Comparison of ENCODE assay signal across 8 cellular contexts in genomic region chr7:131302876-131303707, GRCh38. TPM values are rescaled to one million over a fixed set of nuclear protein-coding genes. Genes with fewer than 3 reads are reported as not detected.
DNase-seq lines count a peak whose midpoint lies in the region; ATAC-seq and TF ChIP-seq lines count a peak whose summit lies in the region.

No MANE protein-coding gene starts in this region.

- H3K9me3 ChIP-seq in Caco-2 (peaks cover 21% of the 10 kb centered on the region), hepatocyte (ENCODE audit: low read depth) (no peaks in the 10 kb centered on the region), thyroid gland (no peaks in the 10 kb centered on the region)

- 73% methylated on average over 8 of the region's 8 CpGs for WGBS in hepatocyte (ENCODE audit: low lambda C conversion rate, missing lambda C conversion rate)
- 76% methylated on average over 8 of the region's 8 CpGs for WGBS in thyroid gland, 2 donors

- H3K27me3 ChIP-seq in Caco-2 (replicated peaks; ENCODE audit: control insufficient read depth, insufficient read depth, low read length) = no peaks in the 10 kb centered on the region
- no peaks in the 10 kb centered on the region for H3K27me3 ChIP-seq in hepatocyte
- no peaks in the 10 kb centered on the region for H3K27me3 ChIP-seq in thyroid gland

- TF ChIP-seq CTCF in Caco-2 (IDR thresholded peaks at IDR 0.05; ENCODE audit: insufficient read depth in 1 of 2, low read depth in 1 of 2, low read length in 1 of 2, severe bottlenecking in 1 of 2, unreplicated experiment in 1 of 2) (peak; percentile 46 to 58), LNCAP (IDR thresholded peaks at IDR 0.05) (peak; percentile 70), hepatocyte (IDR thresholded peaks at IDR 0.05; ENCODE audit: poor library complexity) (peak; percentile 50), thyroid gland (IDR thresholded peaks at IDR 0.05) (peak in 4 of 6 experiments; percentile 48 to 65 (median 62))

- BruUV-seq in Caco-2 (replicated peaks; lab: Mats Ljungman, UMichigan) = no TSS peak

- no peak overlapping the region for H3K27ac Mint-ChIP-seq in Caco-2 (ENCODE audit: unreplicated experiment)

- TF ChIP-seq POLR2A in thyroid gland (IDR thresholded peaks at IDR 0.05) = peak in 1 of 2 donors; percentile 16

- POLR2A ChIA-PET in Caco-2 (lab: Charles Lee) = no interaction called here

- no peaks in the 10 kb centered on the region for H3K36me3 Mint-ChIP-seq in Caco-2 (ENCODE audit: insufficient read depth, unreplicated experiment)

- H3K36me3 ChIP-seq in Caco-2 (ENCODE audit: control insufficient read depth, insufficient read depth, low read length) = no peaks in the 10 kb centered on the region
- H3K36me3 ChIP-seq in hepatocyte (replicated peaks; ENCODE audit: insufficient read depth, low read depth) = no peaks in the 10 kb centered on the region
- no peaks in the 10 kb centered on the region for H3K36me3 ChIP-seq in thyroid gland

- CTCF ChIA-PET in Caco-2 (lab: Charles Lee) = interaction anchor here (0.6 to 1.3 kb wide), 7 partner anchors 21 to 250 kb away, joined by 3 to 8 read pairs (median 3); no protein-coding TSS in a partner anchor

- H3K9me3 Mint-ChIP-seq in Caco-2 (ENCODE audit: unreplicated experiment) = peaks cover 18% of the 10 kb centered on the region

- no peaks in the 10 kb centered on the region for H3K4me1 ChIP-seq in Caco-2
- no peaks in the 10 kb centered on the region for H3K4me1 ChIP-seq in hepatocyte (ENCODE audit: insufficient read depth)
- peaks cover 13 to 20% of the 10 kb centered on the region in 2 donors for H3K4me1 ChIP-seq in thyroid gland

- intact Hi-C loops in Caco-2 (cut with micrococcal nuclease; ENCODE audit: unreplicated experiment) = loop anchor here (1.0 kb wide), 1 partner anchor 234 kb away; no protein-coding TSS in a partner anchor
- intact Hi-C loops in thyroid gland (cut with DNase I) = no loop called here

- H4K20me1 ChIP-seq in hepatocyte (ENCODE audit: insufficient read depth, poor library complexity, severe bottlenecking) = no peaks in the 10 kb centered on the region

- peaks cover 10% of the 10 kb centered on the region for H3K4me1 Mint-ChIP-seq in Caco-2 (ENCODE audit: low read depth, unreplicated experiment)

- no peak for ATAC-seq in HG02642 (IDR thresholded peaks at IDR 0.05; ENCODE audit: poor library complexity, unreplicated experiment)

- H3K79me2 ChIP-seq in hepatocyte = no peaks in the 10 kb centered on the region

- no peak overlapping the region for H3K4me2 ChIP-seq in hepatocyte

- H3K27me3 Mint-ChIP-seq in Caco-2 (ENCODE audit: insufficient read depth, unreplicated experiment) = no peaks in the 10 kb centered on the region

- DNase-seq in Caco-2 (peak; percentile 47 to 51), hepatocyte (ENCODE audit: low spot score) (peak; percentile 43), thyroid gland (peak; percentile 58 to 66), EL (no peak), NCI-H2171 treated with DMSO at 0.1 percent for 48 hours (lab: John Stamatoyannopoulos, UW) (no peak)
- DNase-seq in activated T-helper 9 cell treated with anti-CD3 and anti-CD28 coated beads, Interleukin-2, amount 50 U/mL, for 16 hours (ENCODE audit: low read depth) = peak; percentile 3

- H3K4me3 Mint-ChIP-seq in Caco-2 (ENCODE audit: unreplicated experiment) = no peak overlapping the region

- H2AFZ ChIP-seq in hepatocyte = no peak overlapping the region

- H3K4me3 ChIP-seq in Caco-2 (ENCODE audit: low read depth, low read length) (no peak overlapping the region), hepatocyte (no peak overlapping the region), thyroid gland (replicated peaks in 1 of 3) (no peak overlapping the region)

- H3K27ac ChIP-seq in hepatocyte (no peak overlapping the region), thyroid gland (peak overlapping the region; percentile 53 to 79 (median 76))

- no peaks in the 10 kb centered on the region for H3K9me2 ChIP-seq in hepatocyte (replicated peaks; ENCODE audit: insufficient read depth)

RNA-seq across cellular contexts. Expression of gene MKLN1, which starts 24.6 kb away (rescaled TPM):
- total RNA-seq in Caco-2 (2022) = 55.6 and 56.1 TPM in 2 replicates
- 59.3 and 70.5 TPM in 2 replicates for total RNA-seq in hepatocyte
- polyA plus RNA-seq in hepatocyte = 33.8 and 39.8 TPM in 2 replicates
- 100 to 1,000 TPM in 2 of 4 donors, 10 to 100 TPM in 2; 93.1 to 175 (median 102) TPM for total RNA-seq in thyroid gland

Comparison
In these comparisons a context has a peak if more than half of its experiments do, and no peak if none do; other contexts are left out.
1. DNase-seq: peak in Caco-2 (2 of 2), activated T-helper 9 cell treated with anti-CD3 and anti-CD28 coated beads, Interleukin-2, amount 50 U/mL, for 16 hours (single experiment), hepatocyte (single experiment) and thyroid gland (2 of 2); none in EL (single experiment) and NCI-H2171 treated with DMSO at 0.1 percent for 48 hours (single experiment).
2. Peak in every context shown above with its lines, with median percentiles within 50 percentile points of each other: CTCF ChIP-seq.